Comparison of ENCODE assay signal across 8 cellular contexts in genomic region chr11:19951558-19952083, GRCh38.
DNase-seq lines count a peak whose midpoint lies in the region; ATAC-seq, FAIRE-seq and TF ChIP-seq lines count a peak whose summit lies in the region.

No MANE protein-coding gene starts in this region.

- H3K4me1 ChIP-seq in OCI-LY7 (ENCODE audit: insufficient read depth, low read length, poor library complexity, severe bottlenecking) (no peaks in the 10 kb centered on the region), lung (ENCODE audit: control insufficient read depth in 2 of 2, insufficient read depth in 2 of 2, low read length in 2 of 2) (peaks cover 3 to 23% of the 10 kb centered on the region in 2 donors)

- peak overlapping the region; percentile 68 for H3K4me2 ChIP-seq in OCI-LY7 (ENCODE audit: low read length)

- peak; percentile 88 for TF ChIP-seq CTCF in OCI-LY7 (conservative IDR thresholded peaks at IDR 0.05; ENCODE audit: low read length)
- TF ChIP-seq CTCF in choroid plexus epithelial cell (conservative IDR thresholded peaks at IDR 0.05; ENCODE audit: low read depth, low read length) = peak; percentile 62
- TF ChIP-seq CTCF in lung (IDR thresholded peaks at IDR 0.05; ENCODE audit: control extremely low read depth, extremely low read depth) = peak; percentile 13

- H3K9me3 ChIP-seq in OCI-LY7 (ENCODE audit: low read length) (no peaks in the 10 kb centered on the region), lung (ENCODE audit: control insufficient read depth in 2 of 2, insufficient read depth in 1 of 2, low read length in 1 of 2) (no peaks in the 10 kb centered on the region)

- CTCF ChIA-PET in activated naive CD4-positive, alpha-beta T cell treated with anti-CD3 and anti-CD28 coated beads, Interleukin-2, amount 10 ng/mL, durations not matched to agents 7 days and 5 days (lab: Charles Lee) = interaction anchor here (1.1 to 7.1 kb wide), 10 partner anchors 10 to 181 kb away, joined by 3 to 39 read pairs (median 4); no protein-coding TSS in a partner anchor
- CTCF ChIA-PET in OCI-LY7 (lab: Charles Lee; ENCODE audit: unreplicated experiment) = interaction anchor here (1.2 kb wide), 1 partner anchor 12 kb away, joined by 5 read pairs; no protein-coding TSS in a partner anchor

- peak overlapping the region; percentile 43 for H3K4me3 ChIP-seq in OCI-LY7 (ENCODE audit: low read depth, low read length, poor library complexity, severe bottlenecking)
- peak overlapping the region; percentile 33 for H3K4me3 ChIP-seq in choroid plexus epithelial cell (ENCODE audit: low read depth, low read length)
- H3K4me3 ChIP-seq in lung = no peak overlapping the region

- H3K36me3 Mint-ChIP-seq in activated naive CD4-positive, alpha-beta T cell treated with anti-CD3 and anti-CD28 coated beads, Interleukin-2, amount 10 ng/mL, durations not matched to agents 7 days and 5 days = no peaks in the 10 kb centered on the region

- intact Hi-C loops in OCI-LY7 (cut with micrococcal nuclease; ENCODE audit: unreplicated experiment) = loop anchor here (1.0 to 5.0 kb wide), 2 partner anchors 160 to 176 kb away; no protein-coding TSS in a partner anchor

- DNase-seq in activated naive CD4-positive, alpha-beta T cell treated with anti-CD3 and anti-CD28 coated beads, Interleukin-2, amount 10 ng/mL, durations not matched to agents 7 days and 5 days = no peak
- DNase-seq in activated naive CD4-positive, alpha-beta T cell (lab: John Stamatoyannopoulos, UW) = no peak
- DNase-seq in HTR-8/SVneo (ENCODE audit: insufficient read length, low spot score) (peak; percentile 65), OCI-LY7 (ENCODE audit: low spot score) (peak; percentile 58), choroid plexus epithelial cell (ENCODE audit: low read depth) (peak; percentile 77), lung (ENCODE audit: low spot score) (no peak), mesenteric fat pad (ENCODE audit: low spot score) (no peak)

- FAIRE-seq in HTR-8/SVneo (lab: Jason Lieb, UNC) = no peak

- POLR2A ChIA-PET in OCI-LY7 (lab: Charles Lee) = no interaction called here

- peaks cover 8% of the 10 kb centered on the region for H3K4me1 Mint-ChIP-seq in activated naive CD4-positive, alpha-beta T cell treated with anti-CD3 and anti-CD28 coated beads, Interleukin-2, amount 10 ng/mL, durations not matched to agents 7 days and 5 days

- no peaks in the 10 kb centered on the region for H3K79me2 ChIP-seq in OCI-LY7 (ENCODE audit: insufficient read depth, low read depth, low read length)

- peak; percentile 81 for ATAC-seq in GM21576 (IDR thresholded peaks at IDR 0.05; ENCODE audit: unreplicated experiment)
- no peak for ATAC-seq in lung (ENCODE audit: insufficient read depth, low FRiP score)

- H3K27me3 ChIP-seq in lung (ENCODE audit: control insufficient read depth, insufficient read depth) = no peaks in the 10 kb centered on the region

- H2AFZ ChIP-seq in OCI-LY7 (ENCODE audit: low read length) = peak overlapping the region; percentile 78

- H3K9me2 ChIP-seq in OCI-LY7 (ENCODE audit: insufficient read depth, low read length) = no peaks in the 10 kb centered on the region

- no peaks in the 10 kb centered on the region for H3K9me3 Mint-ChIP-seq in activated naive CD4-positive, alpha-beta T cell treated with anti-CD3 and anti-CD28 coated beads, Interleukin-2, amount 10 ng/mL, durations not matched to agents 7 days and 5 days

- 5 to 7% methylated on average over 5 of the region's 5 CpGs for WGBS in lung, 2 donors

- H3K36me3 ChIP-seq in OCI-LY7 (ENCODE audit: insufficient read depth, low read length) = no peaks in the 10 kb centered on the region
- H3K36me3 ChIP-seq in lung (ENCODE audit: control insufficient read depth in 2 of 2, insufficient read depth in 2 of 2, low read length in 2 of 2) = peaks cover 11 to 32% of the 10 kb centered on the region in 2 donors

- H4K20me1 ChIP-seq in OCI-LY7 (ENCODE audit: insufficient read depth, low read length) = no peaks in the 10 kb centered on the region

- H3K27ac Mint-ChIP-seq in activated naive CD4-positive, alpha-beta T cell treated with anti-CD3 and anti-CD28 coated beads, Interleukin-2, amount 10 ng/mL, durations not matched to agents 7 days and 5 days = no peak overlapping the region

- peaks cover 15% of the 10 kb centered on the region for H3K27me3 Mint-ChIP-seq in activated naive CD4-positive, alpha-beta T cell treated with anti-CD3 and anti-CD28 coated beads, Interleukin-2, amount 10 ng/mL, durations not matched to agents 7 days and 5 days

- H3K27ac ChIP-seq in OCI-LY7 (ENCODE audit: low read depth, low read length, poor library complexity, severe bottlenecking) = no peak overlapping the region
- H3K27ac ChIP-seq in lung (ENCODE audit: low read depth in 1 of 2, low read length in 1 of 2) = no peak overlapping the region

- BruUV-seq in OCI-LY7 (replicated peaks; lab: Mats Ljungman, UMichigan) = no TSS peak

- H3K4me3 Mint-ChIP-seq in activated naive CD4-positive, alpha-beta T cell treated with anti-CD3 and anti-CD28 coated beads, Interleukin-2, amount 10 ng/mL, durations not matched to agents 7 days and 5 days = peak overlapping the region; percentile 32

Comparison
In these comparisons a context has a peak if more than half of its experiments do, and no peak if none do; other contexts are left out.
1. DNase-seq: peak in HTR-8/SVneo (single experiment), OCI-LY7 (single experiment) and choroid plexus epithelial cell (single experiment); none in activated naive CD4-positive, alpha-beta T cell treated with anti-CD3 and anti-CD28 coated beads, Interleukin-2, amount 10 ng/mL, durations not matched to agents 7 days and 5 days (single experiment), activated naive CD4-positive, alpha-beta T cell (0 of 4), lung (single experiment) and mesenteric fat pad (single experiment).
2. CTCF ChIP-seq: peak in every context shown above with its lines; median percentile 88 in OCI-LY7; 62 in choroid plexus epithelial cell; 13 in lung.